In genomic region chr7:37546677-37547076, GRCh38 we compare ENCODE assay signal across 17 cellular contexts.
DNase-seq lines count a peak whose midpoint lies in the region; ATAC-seq and TF ChIP-seq lines count a peak whose summit lies in the region.
"Had no signal": no experiment of that assay in that cellular context is flagged by ENCODE, and none has a peak within 500 bp of the region (broad histone marks: within the 10 kb centered on the region; RNA-seq: fewer than 3 reads in every experiment).

No MANE protein-coding gene starts in this region.

- no peaks in the 10 kb centered on the region for H4K20me1 ChIP-seq in PC-3 (ENCODE audit: low read length)

- H3K4me3 ChIP-seq in thyroid gland (replicated peaks in 1 of 3) = no peak overlapping the region
- H3K4me3 ChIP-seq in PC-3 (ENCODE audit: low read length) = no peak overlapping the region
- H3K4me3 ChIP-seq: A549, HAP-1 had no signal

- POLR2A ChIA-PET in PC-3 (lab: Charles Lee; ENCODE audit: unreplicated experiment) = no interaction called here
- POLR2A ChIA-PET in activated CD4-positive, alpha-beta memory T cell treated with anti-CD3 and anti-CD28 coated beads for 36 hours (lab: Charles Lee) = no interaction called here

- 90 to 95% methylated on average over 3 of the region's 3 CpGs for WGBS in thyroid gland, 2 donors

- peaks cover 54% of the 10 kb centered on the region for H3K27me3 Mint-ChIP-seq in T-helper 17 cell
- H3K27me3 Mint-ChIP-seq in activated CD4-positive, alpha-beta memory T cell treated with anti-CD3 and anti-CD28 coated beads for 36 hours = peaks cover 3% of the 10 kb centered on the region

- H3F3A ChIP-seq in PC-3 (ENCODE audit: low read length, unreplicated experiment) = no peaks in the 10 kb centered on the region

- H3K27me3 ChIP-seq in foreskin keratinocyte (no peaks in the 10 kb centered on the region), thyroid gland (no peaks in the 10 kb centered on the region), PC-3 (ENCODE audit: low read length) (no peaks in the 10 kb centered on the region)
- H3K27me3 ChIP-seq: BE2C had no signal

- H3K4me1 Mint-ChIP-seq in T-helper 17 cell = peaks cover 3% of the 10 kb centered on the region
- no peaks in the 10 kb centered on the region for H3K4me1 Mint-ChIP-seq in activated CD4-positive, alpha-beta memory T cell treated with anti-CD3 and anti-CD28 coated beads for 36 hours (ENCODE audit: low read depth)
- H3K4me1 Mint-ChIP-seq: CD4-positive, alpha-beta memory T cell had no signal

- TF ChIP-seq CTCF in foreskin keratinocyte (conservative IDR thresholded peaks at IDR 0.05) (no peak), thyroid gland (IDR thresholded peaks at IDR 0.05) (no peak), PC-3 (conservative IDR thresholded peaks at IDR 0.05; ENCODE audit: low read depth, low read length) (no peak)

- peak overlapping the region; percentile 68 for H3K27ac Mint-ChIP-seq in T-helper 17 cell
- H3K27ac Mint-ChIP-seq in activated CD4-positive, alpha-beta memory T cell treated with anti-CD3 and anti-CD28 coated beads for 36 hours = no peak overlapping the region
- H3K27ac Mint-ChIP-seq: CD4-positive, alpha-beta memory T cell; IgD-negative memory B cell had no signal

- ATAC-seq in T-helper 17 cell (no peak), foreskin keratinocyte (peak; percentile 61), PC-3 (no peak)
- ATAC-seq: A549 had no signal

- H3K9me3 ChIP-seq in T-helper 17 cell (ENCODE audit: control insufficient read depth, low read length, poor library complexity, severe bottlenecking) = no peaks in the 10 kb centered on the region
- H3K9me3 ChIP-seq in thyroid gland = no peaks in the 10 kb centered on the region
- H3K9me3 ChIP-seq in PC-3 (ENCODE audit: low read length) = no peaks in the 10 kb centered on the region
- H3K9me3 ChIP-seq: A549, BE2C, HAP-1 had no signal

- BruUV-seq in PC-3 (replicated peaks; lab: Mats Ljungman, UMichigan) = no TSS peak

- no peak overlapping the region for H3K9ac ChIP-seq in PC-3 (ENCODE audit: low read length)

- H3K36me3 ChIP-seq in thyroid gland (no peaks in the 10 kb centered on the region), PC-3 (ENCODE audit: low read depth, low read length) (no peaks in the 10 kb centered on the region)
- H3K36me3 ChIP-seq: BE2C, HAP-1 had no signal

- no peak overlapping the region for H3K4me2 ChIP-seq in PC-3 (ENCODE audit: low read length)
- H3K4me2 ChIP-seq: A549 had no signal

- H3K36me3 Mint-ChIP-seq in T-helper 17 cell (ENCODE audit: low read depth) = no peaks in the 10 kb centered on the region
- no peaks in the 10 kb centered on the region for H3K36me3 Mint-ChIP-seq in activated CD4-positive, alpha-beta memory T cell treated with anti-CD3 and anti-CD28 coated beads for 36 hours
- H3K36me3 Mint-ChIP-seq: CD4-positive, alpha-beta memory T cell; IgD-negative memory B cell had no signal

- CTCF ChIA-PET in PC-3 (lab: Charles Lee) = no interaction called here
- CTCF ChIA-PET in activated CD4-positive, alpha-beta memory T cell treated with anti-CD3 and anti-CD28 coated beads for 36 hours (lab: Charles Lee) = no interaction called here

- no peaks in the 10 kb centered on the region for H3K79me2 ChIP-seq in PC-3 (ENCODE audit: low read length)

- intact Hi-C loops in thyroid gland (cut with DNase I) (no loop called here), PC-3 (cut with micrococcal nuclease) (no loop called here)
- intact Hi-C loops in activated CD4-positive, alpha-beta memory T cell treated with anti-CD3 and anti-CD28 coated beads for 36 hours (cut with micrococcal nuclease) = no loop called here

- H3K9me2 ChIP-seq in PC-3 (replicated peaks; ENCODE audit: low read length) = no peaks in the 10 kb centered on the region

- no peaks in the 10 kb centered on the region for H3K9me3 Mint-ChIP-seq in activated CD4-positive, alpha-beta memory T cell treated with anti-CD3 and anti-CD28 coated beads for 36 hours

- no peak overlapping the region for H2AFZ ChIP-seq in PC-3 (ENCODE audit: low read length)

- H3K27ac ChIP-seq in foreskin keratinocyte = no peak overlapping the region
- H3K27ac ChIP-seq in thyroid gland = peak overlapping the region in 2 of 3 donors; percentile 22 to 63
- H3K27ac ChIP-seq in PC-3 (ENCODE audit: low read length) = no peak overlapping the region
- H3K27ac ChIP-seq: A549, C4-2B, HL-60 had no signal

- DNase-seq in HT1080 (ENCODE audit: low read depth) (peak; percentile 13), T-helper 17 cell (no peak), foreskin keratinocyte (peak in 1 of 2 donors; percentile 2), thyroid gland (no peak), PC-3 (no peak)
- no peak for DNase-seq in effector CD4-positive, alpha-beta T cell
- DNase-seq in activated CD4-positive, alpha-beta memory T cell treated with anti-CD3 and anti-CD28 coated beads for 36 hours = no peak
- DNase-seq: BE2C; CD4-positive, alpha-beta memory T cell; DMS153; DMS79 treated with DMSO at 0.1 percent for 48 hours; GDM1 had no signal

- H3K4me3 Mint-ChIP-seq in T-helper 17 cell = no peak overlapping the region
- H3K4me3 Mint-ChIP-seq in activated CD4-positive, alpha-beta memory T cell treated with anti-CD3 and anti-CD28 coated beads for 36 hours = no peak overlapping the region
- H3K4me3 Mint-ChIP-seq: CD4-positive, alpha-beta memory T cell; IgD-negative memory B cell had no signal

- TF ChIP-seq POLR2A in thyroid gland (IDR thresholded peaks at IDR 0.05) = no peak

- H3K4me1 ChIP-seq in foreskin keratinocyte (no peaks in the 10 kb centered on the region), thyroid gland (peaks cover 14 to 19% of the 10 kb centered on the region in 2 donors), PC-3 (ENCODE audit: insufficient read depth, low read length) (no peaks in the 10 kb centered on the region)
- H3K4me1 ChIP-seq: A549, BE2C, HAP-1 had no signal

Comparison
In these comparisons a context has a peak if more than half of its experiments do, and no peak if none do; other contexts are left out.
1. H3K27ac ChIP-seq: peak in thyroid gland (2 of 3); none in foreskin keratinocyte (single experiment) and PC-3 (single experiment).